In genomic region chr17:40615989-40616476, GRCh38 we compare ENCODE assay signal across 18 cellular contexts. TPM values are rescaled to one million over a fixed set of nuclear protein-coding genes. Genes with fewer than 3 reads are reported as not detected.
A peak's percentile ranks its signal among the peaks of the same experiment; 100 is the strongest.
DNase-seq lines count a peak whose midpoint lies in the region; ATAC-seq, FAIRE-seq and TF ChIP-seq lines count a peak whose summit lies in the region.
"Had no signal": no experiment of that assay in that cellular context is flagged by ENCODE, and none has a peak within 500 bp of the region (broad histone marks: within the 10 kb centered on the region; RNA-seq: fewer than 3 reads in every experiment).

No MANE protein-coding gene starts in this region.

- H3K27me3 ChIP-seq in HepG2 (ENCODE audit: control insufficient read depth in 1 of 2, insufficient read depth in 2 of 2, low read length in 2 of 2) (peaks cover 1 to 25% of the 10 kb centered on the region in 2 experiments; a peak in 3 of 5 replicates), right lobe of liver (no peaks in the 10 kb centered on the region), RWPE2 (ENCODE audit: insufficient read depth, poor library complexity, severe bottlenecking) (no peaks in the 10 kb centered on the region)
- H3K27me3 ChIP-seq in effector memory CD4-positive, alpha-beta T cell (replicated peaks; ENCODE audit: control insufficient read depth, insufficient read depth, low read length, poor library complexity, severe bottlenecking) = no peaks in the 10 kb centered on the region

- WGBS in HepG2 (ENCODE audit: low lambda C conversion rate) = 57% methylated on average over 8 of the region's 8 CpGs
- WGBS in right lobe of liver (ENCODE audit: insufficient coverage, low coverage, low lambda C conversion rate, missing lambda C conversion rate) = 76% methylated on average over 4 of the region's 8 CpGs

- no TSS peak for BruUV-seq in HepG2 (replicated peaks; lab: Mats Ljungman, UMichigan)

- no peaks in the 10 kb centered on the region for H3K9me3 Mint-ChIP-seq in type B pancreatic cell
- H3K9me3 Mint-ChIP-seq in activated T-helper 2 cell treated with anti-CD3 and anti-CD28 coated beads, Interferon-gamma antibody, Interleukin-2, Interleukin-4, amounts not matched to agents 10 μg/mL and 5 μg/mL and 100 μg/mL, durations not matched to agents 14 hours and 24 hours and 36 hours = no peaks in the 10 kb centered on the region
- H3K9me3 Mint-ChIP-seq: brain, nephron progenitor cell had no signal

- peaks cover 20% of the 10 kb centered on the region for H3K27me3 Mint-ChIP-seq in type B pancreatic cell
- H3K27me3 Mint-ChIP-seq in activated T-helper 2 cell treated with anti-CD3 and anti-CD28 coated beads, Interferon-gamma antibody, Interleukin-2, Interleukin-4, amounts not matched to agents 10 μg/mL and 5 μg/mL and 100 μg/mL, durations not matched to agents 14 hours and 24 hours and 36 hours (ENCODE audit: low read depth) = no peaks in the 10 kb centered on the region

- H4K20me1 ChIP-seq in HepG2 (ENCODE audit: insufficient read depth, low read length) = no peaks in the 10 kb centered on the region

- intact Hi-C loops in HepG2 (cut with micrococcal nuclease; ENCODE audit: unreplicated experiment) (loop anchor here (1.0 to 10.0 kb wide), 4 partner anchors 111 to 1049 kb away; no protein-coding TSS in a partner anchor), right lobe of liver (cut with DNase I) (loop anchor here in 1 of 2 donors (5.0 kb wide), 1 partner anchor 171 kb away; no protein-coding TSS in a partner anchor)
- intact Hi-C loops in activated T-helper 2 cell treated with anti-CD3 and anti-CD28 coated beads, Interferon-gamma antibody, Interleukin-2, Interleukin-4, amounts not matched to agents 10 μg/mL and 5 μg/mL and 100 μg/mL, durations not matched to agents 14 hours and 24 hours and 36 hours (cut with micrococcal nuclease) = no loop called here

- H3K4me2 ChIP-seq in HepG2 (ENCODE audit: low read depth, low read length) = no peak overlapping the region

- H3K4me3 ChIP-seq in HepG2 (replicated peaks in 1 of 3; ENCODE audit: insufficient read depth in 1 of 3, low read depth in 2 of 3, low read length in 3 of 3) = no peak overlapping the region
- H3K4me3 ChIP-seq in right lobe of liver = no peak overlapping the region
- H3K4me3 ChIP-seq in RWPE2 (ENCODE audit: severe bottlenecking) = no peak overlapping the region
- H3K4me3 ChIP-seq in effector memory CD4-positive, alpha-beta T cell (ENCODE audit: insufficient read depth, low read depth, low read length, poor library complexity, severe bottlenecking) = no peak overlapping the region
- H3K4me3 ChIP-seq: lower lobe of right lung, SK-N-MC had no signal

- H2AFZ ChIP-seq in HepG2 (ENCODE audit: low read length) = no peak overlapping the region

- no peak overlapping the region for H3K9ac ChIP-seq in HepG2 (ENCODE audit: insufficient read depth, low read depth, low read length)

- TF ChIP-seq EP300 in HepG2 (IDR thresholded peaks at IDR 0.05; ENCODE audit: low read depth in 2 of 2, low read length in 2 of 2) (no peak), HepG2 (CRISPR knock-in tag; IDR thresholded peaks at IDR 0.05; ENCODE audit: borderline replicate concordance) (no peak)

- ATAC-seq in HepG2 = no peak
- ATAC-seq in right lobe of liver = no peak
- no peak for ATAC-seq in RWPE2 (ENCODE audit: low read depth)
- no peak for ATAC-seq in HG03342 (IDR thresholded peaks at IDR 0.05; ENCODE audit: unreplicated experiment)

- H3K27ac ChIP-seq in HepG2 (ENCODE audit: extremely low read length, insufficient read depth, low read length) (no peak overlapping the region), right lobe of liver (no peak overlapping the region), RWPE2 (ENCODE audit: poor library complexity, severe bottlenecking) (no peak overlapping the region)
- peak overlapping the region; percentile 95 for H3K27ac ChIP-seq in effector memory CD4-positive, alpha-beta T cell (ENCODE audit: insufficient read depth, low read length, poor library complexity, severe bottlenecking)
- H3K27ac ChIP-seq: lower lobe of right lung had no signal

- no peak for TF ChIP-seq CTCF in HepG2 (CRISPR knock-in tag; IDR thresholded peaks at IDR 0.05)
- TF ChIP-seq CTCF in right lobe of liver (IDR thresholded peaks at IDR 0.05) = no peak
- peak; percentile 9 for TF ChIP-seq CTCF in RWPE2 (IDR thresholded peaks at IDR 0.05; ENCODE audit: poor library complexity, severe bottlenecking)
- TF ChIP-seq CTCF in type B pancreatic cell (conservative IDR thresholded peaks at IDR 0.05) = no peak

- FAIRE-seq in HepG2 (lab: Jason Lieb, UNC) = no peak
- FAIRE-seq: H54 had no signal

- H3K36me3 Mint-ChIP-seq in type B pancreatic cell = no peaks in the 10 kb centered on the region
- no peaks in the 10 kb centered on the region for H3K36me3 Mint-ChIP-seq in activated T-helper 2 cell treated with anti-CD3 and anti-CD28 coated beads, Interferon-gamma antibody, Interleukin-2, Interleukin-4, amounts not matched to agents 10 μg/mL and 5 μg/mL and 100 μg/mL, durations not matched to agents 14 hours and 24 hours and 36 hours (ENCODE audit: low read depth)
- H3K36me3 Mint-ChIP-seq: brain had no signal

- peaks cover 55% of the 10 kb centered on the region for H3K4me1 ChIP-seq in HepG2 (ENCODE audit: insufficient read depth, low read length)
- H3K4me1 ChIP-seq in right lobe of liver = peaks cover 0 to 12% (median 6%) of the 10 kb centered on the region in 4 donors
- H3K4me1 ChIP-seq in RWPE2 (ENCODE audit: insufficient read depth, poor library complexity, severe bottlenecking) = no peaks in the 10 kb centered on the region
- peaks cover 43% of the 10 kb centered on the region for H3K4me1 ChIP-seq in effector memory CD4-positive, alpha-beta T cell (ENCODE audit: control insufficient read depth, insufficient read depth, low read length, poor library complexity, severe bottlenecking)

- peak overlapping the region; percentile 74 for H3K27ac Mint-ChIP-seq in type B pancreatic cell
- no peak overlapping the region for H3K27ac Mint-ChIP-seq in activated T-helper 2 cell treated with anti-CD3 and anti-CD28 coated beads, Interferon-gamma antibody, Interleukin-2, Interleukin-4, amounts not matched to agents 10 μg/mL and 5 μg/mL and 100 μg/mL, durations not matched to agents 14 hours and 24 hours and 36 hours
- H3K27ac Mint-ChIP-seq: brain had no signal

- POLR2A ChIA-PET in HepG2 (lab: Yijun Ruan, JAX) = interaction anchor here (0.7 to 2.9 kb wide), 4 partner anchors 31 to 1073 kb away, joined by 3 to 10 read pairs (median 3); partner anchors contain the start of gene SMARCE1

- no peak for TF ChIP-seq RAD21 in HepG2 (CRISPR knock-in tag; IDR thresholded peaks at IDR 0.05)

- in situ Hi-C loops in HepG2 (cut with HindIII; ENCODE audit: extremely low pct_ligation_motif_present, low pct_unique_long_range_greater_than_20kb) = loop anchor here (5.0 kb wide), 2 partner anchors 176 to 1046 kb away; no protein-coding TSS in a partner anchor

- H3K9me3 ChIP-seq in HepG2 (ENCODE audit: low read length) (no peaks in the 10 kb centered on the region), right lobe of liver (no peaks in the 10 kb centered on the region), RWPE2 (ENCODE audit: severe bottlenecking) (no peaks in the 10 kb centered on the region)
- no peaks in the 10 kb centered on the region for H3K9me3 ChIP-seq in effector memory CD4-positive, alpha-beta T cell (ENCODE audit: control insufficient read depth, low read length)
- H3K9me3 ChIP-seq: lower lobe of right lung had no signal

- H3K79me2 ChIP-seq in HepG2 (ENCODE audit: insufficient read depth, low read length) = no peaks in the 10 kb centered on the region

- H3K4me1 Mint-ChIP-seq in type B pancreatic cell (ENCODE audit: unreplicated experiment) = peaks cover 14% of the 10 kb centered on the region
- peaks cover 58% of the 10 kb centered on the region for H3K4me1 Mint-ChIP-seq in activated T-helper 2 cell treated with anti-CD3 and anti-CD28 coated beads, Interferon-gamma antibody, Interleukin-2, Interleukin-4, amounts not matched to agents 10 μg/mL and 5 μg/mL and 100 μg/mL, durations not matched to agents 14 hours and 24 hours and 36 hours (ENCODE audit: low read depth)

- DNase-seq in HepG2 (ENCODE audit: low spot score) (no peak), right lobe of liver (no peak), RWPE2 (ENCODE audit: low spot score) (no peak), type B pancreatic cell (ENCODE audit: extremely low spot score, unreplicated experiment) (no peak), NOMO-1 treated with DMSO at 0.1 percent for 48 hours (lab: John Stamatoyannopoulos, UW; ENCODE audit: unreplicated experiment) (no peak)
- no peak for DNase-seq in effector memory CD4-positive, alpha-beta T cell
- no peak for DNase-seq in activated T-helper 2 cell treated with anti-CD3 and anti-CD28 coated beads, Interferon-gamma antibody, Interleukin-2, Interleukin-4, amounts not matched to agents 10 μg/mL and 5 μg/mL and 100 μg/mL, durations not matched to agents 14 hours and 24 hours and 36 hours (ENCODE audit: low spot score)
- DNase-seq: activated gamma-delta T cell, DMS 273 treated with DMSO at 0.1 percent for 48 hours, lower lobe of right lung, NCI-H187 had no signal

- CTCF ChIA-PET in HepG2 (lab: Yijun Ruan, JAX; ENCODE audit: low intra/inter-chr PET ratio, low total read pairs) = interaction anchor here (1.0 to 3.0 kb wide), 4 partner anchors 149 to 1047 kb away, joined by 3 to 44 read pairs (median 6); no protein-coding TSS in a partner anchor

- TF ChIP-seq POLR2A in HepG2 (IDR thresholded peaks at IDR 0.05; ENCODE audit: insufficient read depth in 1 of 2, low read depth in 2 of 2, low read length in 2 of 2) (no peak), right lobe of liver (IDR thresholded peaks at IDR 0.05) (no peak)

- no peak overlapping the region for H3K4me3 Mint-ChIP-seq in type B pancreatic cell
- H3K4me3 Mint-ChIP-seq in activated T-helper 2 cell treated with anti-CD3 and anti-CD28 coated beads, Interferon-gamma antibody, Interleukin-2, Interleukin-4, amounts not matched to agents 10 μg/mL and 5 μg/mL and 100 μg/mL, durations not matched to agents 14 hours and 24 hours and 36 hours (ENCODE audit: low read depth) = no peak overlapping the region
- H3K4me3 Mint-ChIP-seq: brain, nephron progenitor cell had no signal

- no peaks in the 10 kb centered on the region for H3K36me3 ChIP-seq in HepG2 (replicated peaks in 1 of 2; ENCODE audit: control insufficient read depth in 1 of 2, insufficient read depth in 2 of 2, low read length in 2 of 2)
- no peaks in the 10 kb centered on the region for H3K36me3 ChIP-seq in right lobe of liver
- no peaks in the 10 kb centered on the region for H3K36me3 ChIP-seq in RWPE2 (ENCODE audit: low read depth)
- no peaks in the 10 kb centered on the region for H3K36me3 ChIP-seq in effector memory CD4-positive, alpha-beta T cell (ENCODE audit: control insufficient read depth, insufficient read depth, low read length)
- H3K36me3 ChIP-seq: lower lobe of right lung had no signal

RNA-seq across cellular contexts. Expression of gene SMARCE1, which starts 31.6 kb away (rescaled TPM):
- 127 and 168 TPM in 2 replicates for total RNA-seq in HepG2 (2016; rRNA removed; fragmentation: Illumina TruSeq; extraction: Trizol)
- 29.3 and 32.5 TPM in 2 replicates for total RNA-seq in HepG2 (2016; cell fraction: cytosol; rRNA removed; fragmentation: Illumina TruSeq; extraction: Trizol; ENCODE audit: low read depth)
- total RNA-seq in HepG2 (2016; cell fraction: insoluble cytoplasmic fraction; rRNA removed; fragmentation: Illumina TruSeq; extraction: Trizol) = 131 and 158 TPM in 2 replicates
- total RNA-seq in HepG2 (2016; cell fraction: membrane; rRNA removed; fragmentation: Illumina TruSeq; extraction: Trizol) = 43.0 and 52.4 TPM in 2 replicates
- 127 and 130 TPM in 2 replicates for total RNA-seq in HepG2 (2016; cell fraction: nucleus; rRNA removed; fragmentation: Illumina TruSeq; extraction: Trizol)
- 34.6 and 43.5 TPM in 2 replicates for polyA plus RNA-seq in HepG2 (2011; rRNA removed)
- polyA plus RNA-seq in HepG2 (2011; cell fraction: cytosol; rRNA removed) = 18.5 and 25.3 TPM in 2 replicates
- 28.3 and 35.1 TPM in 2 replicates for polyA plus RNA-seq in HepG2 (2011; cell fraction: nucleus; rRNA removed)
- 73.1 and 98.6 TPM in 2 replicates for polyA plus RNA-seq in HepG2 (2012)
- polyA plus RNA-seq in HepG2 (2016; cell fraction: cytosol; fragmentation: Illumina TruSeq; extraction: Trizol; ENCODE audit: low read depth) = 23.9 and 24.7 TPM in 2 replicates
- polyA plus RNA-seq in HepG2 (2016; cell fraction: insoluble cytoplasmic fraction; fragmentation: Illumina TruSeq; extraction: Trizol; ENCODE audit: low read depth) = 212 and 228 TPM in 2 replicates
- polyA plus RNA-seq in HepG2 (2016; cell fraction: membrane; fragmentation: Illumina TruSeq; extraction: Trizol; ENCODE audit: low read depth) = 29.4 and 33.5 TPM in 2 replicates
- polyA plus RNA-seq in HepG2 (2016; cell fraction: nucleus; fragmentation: Illumina TruSeq; extraction: Trizol; ENCODE audit: insufficient read depth, low read depth) = 131 and 136 TPM in 2 replicates
- 17.7 and 44.6 TPM in 2 replicates for polyA minus RNA-seq in HepG2 (2011; rRNA and poly(A)+ RNA removed; ENCODE audit: low replicate concordance)
- polyA minus RNA-seq in HepG2 (2011; cell fraction: cytosol; rRNA and poly(A)+ RNA removed) = 18.0 and 20.6 TPM in 2 replicates
- 170 and 179 TPM in 2 replicates for polyA minus RNA-seq in HepG2 (2011; cell fraction: nucleus; rRNA and poly(A)+ RNA removed)
- 10 to 100 TPM; 28.8 to 47.1 (median 33.5) TPM for total RNA-seq in right lobe of liver
- total RNA-seq in type B pancreatic cell (ENCODE audit: low replicate concordance) = 134 and 171 TPM in 2 replicates
- total RNA-seq in activated T-helper 2 cell treated with anti-CD3 and anti-CD28 coated beads, Interferon-gamma antibody, Interleukin-2, Interleukin-4, amounts not matched to agents 10 μg/mL and 5 μg/mL and 100 μg/mL, durations not matched to agents 14 hours and 24 hours and 36 hours = 126 and 131 TPM in 2 replicates

RNA-seq across cellular contexts. Expression of gene KRT222, which starts 48.9 kb away (rescaled TPM):
- total RNA-seq in HepG2 (2016; rRNA removed; fragmentation: Illumina TruSeq; extraction: Trizol) (not detected in 2 replicates), right lobe of liver (1 to 10 TPM; 1.2 to 3.2 (median 1.9) TPM), type B pancreatic cell (ENCODE audit: low replicate concordance) (0.34 and 0.74 TPM in 2 replicates)
- total RNA-seq in HepG2 (2016; cell fraction: cytosol; rRNA removed; fragmentation: Illumina TruSeq; extraction: Trizol; ENCODE audit: low read depth) = not detected in 2 replicates
- total RNA-seq in HepG2 (2016; cell fraction: insoluble cytoplasmic fraction; rRNA removed; fragmentation: Illumina TruSeq; extraction: Trizol) = not detected in 2 replicates
- total RNA-seq in HepG2 (2016; cell fraction: membrane; rRNA removed; fragmentation: Illumina TruSeq; extraction: Trizol) = not detected in 2 replicates
- total RNA-seq in HepG2 (2016; cell fraction: nucleus; rRNA removed; fragmentation: Illumina TruSeq; extraction: Trizol) = not detected in 2 replicates
- polyA plus RNA-seq in HepG2 (2011; rRNA removed) = not detected in 2 replicates
- not detected in 2 replicates for polyA plus RNA-seq in HepG2 (2011; cell fraction: cytosol; rRNA removed)
- not detected in 2 replicates for polyA plus RNA-seq in HepG2 (2011; cell fraction: nucleus; rRNA removed)
- not detected in 2 replicates for polyA plus RNA-seq in HepG2 (2012)
- not detected in 2 replicates for polyA plus RNA-seq in HepG2 (2016; cell fraction: cytosol; fragmentation: Illumina TruSeq; extraction: Trizol; ENCODE audit: low read depth)
- not detected in 2 replicates for polyA plus RNA-seq in HepG2 (2016; cell fraction: insoluble cytoplasmic fraction; fragmentation: Illumina TruSeq; extraction: Trizol; ENCODE audit: low read depth)
- polyA plus RNA-seq in HepG2 (2016; cell fraction: membrane; fragmentation: Illumina TruSeq; extraction: Trizol; ENCODE audit: low read depth) = not detected in 2 replicates
- not detected in 2 replicates for polyA plus RNA-seq in HepG2 (2016; cell fraction: nucleus; fragmentation: Illumina TruSeq; extraction: Trizol; ENCODE audit: insufficient read depth, low read depth)
- not detected in 2 replicates for polyA minus RNA-seq in HepG2 (2011; rRNA and poly(A)+ RNA removed; ENCODE audit: low replicate concordance)
- not detected in 2 replicates for polyA minus RNA-seq in HepG2 (2011; cell fraction: cytosol; rRNA and poly(A)+ RNA removed)
- not detected in 2 replicates for polyA minus RNA-seq in HepG2 (2011; cell fraction: nucleus; rRNA and poly(A)+ RNA removed)
- total RNA-seq in activated T-helper 2 cell treated with anti-CD3 and anti-CD28 coated beads, Interferon-gamma antibody, Interleukin-2, Interleukin-4, amounts not matched to agents 10 μg/mL and 5 μg/mL and 100 μg/mL, durations not matched to agents 14 hours and 24 hours and 36 hours = 0.43 TPM in 1 of 2 replicates, not detected in the other
- total RNA-seq: HT1080 had no signal

RNA-seq across cellular contexts. Expression of gene CCR7, which starts 50.8 kb away (rescaled TPM):
- total RNA-seq in HepG2 (2016; rRNA removed; fragmentation: Illumina TruSeq; extraction: Trizol) (0.04 TPM in 1 of 2 replicates, not detected in the other), right lobe of liver (under 1 TPM in 4 of 6 experiments, not detected in 2; 0.12 to 0.58 (median 0.28) TPM), type B pancreatic cell (ENCODE audit: low replicate concordance) (not detected in 2 replicates)
- total RNA-seq in HepG2 (2016; cell fraction: cytosol; rRNA removed; fragmentation: Illumina TruSeq; extraction: Trizol; ENCODE audit: low read depth) = not detected in 2 replicates
- total RNA-seq in HepG2 (2016; cell fraction: insoluble cytoplasmic fraction; rRNA removed; fragmentation: Illumina TruSeq; extraction: Trizol) = 0.09 TPM in 1 of 2 replicates, not detected in the other
- not detected in 2 replicates for total RNA-seq in HepG2 (2016; cell fraction: membrane; rRNA removed; fragmentation: Illumina TruSeq; extraction: Trizol)
- not detected in 2 replicates for total RNA-seq in HepG2 (2016; cell fraction: nucleus; rRNA removed; fragmentation: Illumina TruSeq; extraction: Trizol)
- polyA plus RNA-seq in HepG2 (2011; rRNA removed) = 0.53 and 0.55 TPM in 2 replicates
- polyA plus RNA-seq in HepG2 (2011; cell fraction: cytosol; rRNA removed) = 0.59 and 0.70 TPM in 2 replicates
- polyA plus RNA-seq in HepG2 (2011; cell fraction: nucleus; rRNA removed) = 0.31 and 1.1 TPM in 2 replicates
- polyA plus RNA-seq in HepG2 (2012) = 1.1 and 1.5 TPM in 2 replicates
- not detected in 2 replicates for polyA plus RNA-seq in HepG2 (2016; cell fraction: cytosol; fragmentation: Illumina TruSeq; extraction: Trizol; ENCODE audit: low read depth)
- not detected in 2 replicates for polyA plus RNA-seq in HepG2 (2016; cell fraction: insoluble cytoplasmic fraction; fragmentation: Illumina TruSeq; extraction: Trizol; ENCODE audit: low read depth)
- not detected in 2 replicates for polyA plus RNA-seq in HepG2 (2016; cell fraction: membrane; fragmentation: Illumina TruSeq; extraction: Trizol; ENCODE audit: low read depth)
- not detected in 2 replicates for polyA plus RNA-seq in HepG2 (2016; cell fraction: nucleus; fragmentation: Illumina TruSeq; extraction: Trizol; ENCODE audit: insufficient read depth, low read depth)
- 1.4 and 3.5 TPM in 2 replicates for polyA minus RNA-seq in HepG2 (2011; rRNA and poly(A)+ RNA removed; ENCODE audit: low replicate concordance)
- polyA minus RNA-seq in HepG2 (2011; cell fraction: cytosol; rRNA and poly(A)+ RNA removed) = 0.40 TPM in 1 of 2 replicates, not detected in the other
- polyA minus RNA-seq in HepG2 (2011; cell fraction: nucleus; rRNA and poly(A)+ RNA removed) = 0.37 TPM in 1 of 2 replicates, not detected in the other
- 367 and 374 TPM in 2 replicates for total RNA-seq in activated T-helper 2 cell treated with anti-CD3 and anti-CD28 coated beads, Interferon-gamma antibody, Interleukin-2, Interleukin-4, amounts not matched to agents 10 μg/mL and 5 μg/mL and 100 μg/mL, durations not matched to agents 14 hours and 24 hours and 36 hours
- total RNA-seq: M059J had no signal

Comparison
In these comparisons a context has a peak if more than half of its experiments do, and no peak if none do; other contexts are left out.
1. RNA of gene CCR7, which starts 50.8 kb away (total RNA-seq): 367 to 374 TPM in activated T-helper 2 cell treated with anti-CD3 and anti-CD28 coated beads, Interferon-gamma antibody, Interleukin-2, Interleukin-4, amounts not matched to agents 10 μg/mL and 5 μg/mL and 100 μg/mL, durations not matched to agents 14 hours and 24 hours and 36 hours; 0.12 to 0.58 TPM in right lobe of liver, not detected in type B pancreatic cell and 0.04 to 0.09 TPM in HepG2; every median in the first group is over 100 times any median in the second.